In genomic region chr17:76685846-76686245, GRCh38 we compare ENCODE assay signal across 15 cellular contexts. TPM values are rescaled to one million over a fixed set of nuclear protein-coding genes. Genes with fewer than 3 reads are reported as not detected.
"Had no signal": no experiment of that assay in that cellular context is flagged by ENCODE, and none has a peak within 500 bp of the region (broad histone marks: within the 10 kb centered on the region; RNA-seq: fewer than 3 reads in every experiment).

No MANE protein-coding gene starts in this region.

- H3K27ac ChIP-seq: epithelial cell of prostate, upper lobe of right lung had no signal

- DNase-seq: activated CD4-positive, alpha-beta T cell treated with anti-CD3 and anti-CD28 coated beads for 4 hours; activated CD8-positive, alpha-beta T cell treated with anti-CD3 and anti-CD28 coated beads, Interleukin-2, amount 10 ng/mL, durations not matched to agents 7 days and 5 days; activated naive CD4-positive, alpha-beta T cell treated with anti-CD3 and anti-CD28 coated beads, Interleukin-2, amount 50 U/mL, for 16 hours; effector memory CD4-positive, alpha-beta T cell; nephron progenitor cell; psoas muscle; T1000; upper lobe of right lung had no signal

- H3K4me3 Mint-ChIP-seq: activated CD8-positive, alpha-beta T cell treated with anti-CD3 and anti-CD28 coated beads, Interleukin-2, amount 10 ng/mL, durations not matched to agents 7 days and 5 days; memory B cell; stimulated activated effector memory CD8-positive, alpha-beta T cell treated with anti-CD3 and anti-CD28 coated beads, Interleukin-12 subunit alpha, Interleukin-12 subunit beta, amount 100 ng/mL, for 72 hours had no signal

- H3K9me3 Mint-ChIP-seq: activated T-helper 2 cell treated with anti-CD3 and anti-CD28 coated beads, Interferon-gamma antibody, Interleukin-2, Interleukin-4, amounts not matched to agents 10 μg/mL and 5 μg/mL and 100 μg/mL, durations not matched to agents 14 hours and 24 hours and 36 hours; brain; memory B cell; nephron progenitor cell; stimulated activated effector memory CD8-positive, alpha-beta T cell treated with anti-CD3 and anti-CD28 coated beads, Interleukin-12 subunit alpha, Interleukin-12 subunit beta, amount 100 ng/mL, for 72 hours had no signal

- H3K27me3 ChIP-seq: upper lobe of right lung had no signal

- H3K36me3 Mint-ChIP-seq: memory B cell; stimulated activated effector memory CD8-positive, alpha-beta T cell treated with anti-CD3 and anti-CD28 coated beads, Interleukin-12 subunit alpha, Interleukin-12 subunit beta, amount 100 ng/mL, for 72 hours had no signal

- H3K27me3 Mint-ChIP-seq: brain had no signal

- H3K9me3 ChIP-seq: psoas muscle, upper lobe of right lung had no signal

- H3K4me3 ChIP-seq: psoas muscle, skin epidermis, upper lobe of right lung had no signal

- H3K4me1 Mint-ChIP-seq: memory B cell had no signal

- ATAC-seq: activated CD8-positive, alpha-beta T cell treated with anti-CD3 and anti-CD28 coated beads, Interleukin-2, amount 10 ng/mL, durations not matched to agents 7 days and 5 days; psoas muscle; stimulated activated effector memory CD8-positive, alpha-beta T cell treated with anti-CD3 and anti-CD28 coated beads, Interleukin-12 subunit alpha, Interleukin-12 subunit beta, amount 100 ng/mL, for 72 hours; upper lobe of right lung had no signal

- H3K27ac Mint-ChIP-seq: activated CD8-positive, alpha-beta T cell treated with anti-CD3 and anti-CD28 coated beads, Interleukin-2, amount 10 ng/mL, durations not matched to agents 7 days and 5 days; activated T-helper 2 cell treated with anti-CD3 and anti-CD28 coated beads, Interferon-gamma antibody, Interleukin-2, Interleukin-4, amounts not matched to agents 10 μg/mL and 5 μg/mL and 100 μg/mL, durations not matched to agents 14 hours and 24 hours and 36 hours; memory B cell; nephron progenitor cell; stimulated activated effector memory CD8-positive, alpha-beta T cell treated with anti-CD3 and anti-CD28 coated beads, Interleukin-12 subunit alpha, Interleukin-12 subunit beta, amount 100 ng/mL, for 72 hours had no signal

RNA-seq across cellular contexts. Expression of gene ST6GALNAC1, which starts 42.3 kb away (rescaled TPM):
- total RNA-seq: activated CD8-positive, alpha-beta T cell treated with anti-CD3 and anti-CD28 coated beads, Interleukin-2, amount 10 ng/mL, durations not matched to agents 7 days and 5 days; glomerular endothelial cell had no signal
